ENCODE assay signal across 1 cellular context in the genomic region with DNA sequence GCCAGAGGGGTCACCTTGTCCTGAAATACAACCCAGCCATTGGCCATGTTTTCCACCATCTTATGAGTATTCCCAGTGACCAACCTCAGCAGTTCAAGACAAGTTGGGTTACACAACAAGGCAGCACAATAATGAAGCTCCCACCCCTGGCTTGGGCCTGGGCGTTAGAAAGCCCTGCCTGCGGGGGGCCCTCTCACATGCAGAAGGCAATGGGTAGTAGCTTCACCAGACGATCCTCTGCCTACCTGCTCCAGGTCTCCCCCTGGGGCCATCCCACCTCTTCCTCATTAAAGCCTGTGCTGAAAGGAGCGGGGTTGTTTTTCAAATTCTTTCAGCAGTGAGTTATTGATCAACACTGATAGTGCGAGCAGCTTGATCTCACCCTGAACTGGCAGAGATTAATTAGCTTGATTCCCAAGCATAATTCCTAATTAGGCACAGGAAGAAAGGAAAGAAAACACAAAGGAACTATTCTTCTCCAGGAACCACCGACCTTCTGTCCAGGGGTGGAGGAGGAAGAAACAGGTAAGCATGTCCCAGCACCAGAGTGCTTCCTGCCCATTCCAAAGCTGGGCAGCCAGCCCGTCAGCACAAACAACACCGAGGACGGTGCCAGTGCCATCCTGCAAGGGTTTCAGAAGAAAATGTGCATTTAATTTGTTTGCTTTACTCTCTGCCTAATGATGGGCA.
TF ChIP-seq lines count a peak whose summit lies in the region.

No MANE protein-coding gene starts in this region.

TF ChIP-seq in HepG2, 621 proteins besides CTCF, POLR2A, EP300 and RAD21:
- TF ChIP-seq ZNF672 (CRISPR knock-in tag; IDR thresholded peaks at IDR 0.05) (no peak), ZNF777 (CRISPR knock-in tag; IDR thresholded peaks at IDR 0.05) (no peak), SNAPC2 (CRISPR knock-in tag; IDR thresholded peaks at IDR 0.05) (no peak), TCF7L2 (IDR thresholded peaks at IDR 0.05; ENCODE audit: low read depth, low read length) (no peak), ZBTB46 (CRISPR knock-in tag; IDR thresholded peaks at IDR 0.05; ENCODE audit: borderline replicate concordance) (no peak), BORCS8-MEF2B (CRISPR knock-in tag; IDR thresholded peaks at IDR 0.05) (no peak), KLF15 (CRISPR knock-in tag; IDR thresholded peaks at IDR 0.05; ENCODE audit: borderline replicate concordance) (no peak), MAFF (IDR thresholded peaks at IDR 0.05; ENCODE audit: low read depth, low read length) (no peak), MYPOP (CRISPR knock-in tag; IDR thresholded peaks at IDR 0.05) (no peak), NCOA1 (CRISPR knock-in tag; IDR thresholded peaks at IDR 0.05) (no peak), NKX3-1 (CRISPR knock-in tag; IDR thresholded peaks at IDR 0.05) (no peak), TFE3 (CRISPR knock-in tag; IDR thresholded peaks at IDR 0.05) (no peak), ARID2 (CRISPR knock-in tag; IDR thresholded peaks at IDR 0.05; ENCODE audit: borderline replicate concordance) (no peak), ZNF704 (CRISPR knock-in tag; IDR thresholded peaks at IDR 0.05; ENCODE audit: borderline replicate concordance) (no peak), RAD51 (IDR thresholded peaks at IDR 0.05; ENCODE audit: borderline replicate concordance) (no peak), ZMYM4 (CRISPR knock-in tag; IDR thresholded peaks at IDR 0.05) (no peak)
- TF ChIP-seq, protein P1, sequence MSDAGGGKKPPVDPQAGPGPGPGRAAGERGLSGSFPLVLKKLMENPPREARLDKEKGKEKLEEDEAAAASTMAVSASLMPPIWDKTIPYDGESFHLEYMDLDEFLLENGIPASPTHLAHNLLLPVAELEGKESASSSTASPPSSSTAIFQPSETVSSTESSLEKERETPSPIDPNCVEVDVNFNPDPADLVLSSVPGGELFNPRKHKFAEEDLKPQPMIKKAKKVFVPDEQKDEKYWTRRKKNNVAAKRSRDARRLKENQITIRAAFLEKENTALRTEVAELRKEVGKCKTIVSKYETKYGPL (CRISPR knock-in tag; IDR thresholded peaks at IDR 0.05), result no peak
- TF ChIP-seq, protein P2, sequence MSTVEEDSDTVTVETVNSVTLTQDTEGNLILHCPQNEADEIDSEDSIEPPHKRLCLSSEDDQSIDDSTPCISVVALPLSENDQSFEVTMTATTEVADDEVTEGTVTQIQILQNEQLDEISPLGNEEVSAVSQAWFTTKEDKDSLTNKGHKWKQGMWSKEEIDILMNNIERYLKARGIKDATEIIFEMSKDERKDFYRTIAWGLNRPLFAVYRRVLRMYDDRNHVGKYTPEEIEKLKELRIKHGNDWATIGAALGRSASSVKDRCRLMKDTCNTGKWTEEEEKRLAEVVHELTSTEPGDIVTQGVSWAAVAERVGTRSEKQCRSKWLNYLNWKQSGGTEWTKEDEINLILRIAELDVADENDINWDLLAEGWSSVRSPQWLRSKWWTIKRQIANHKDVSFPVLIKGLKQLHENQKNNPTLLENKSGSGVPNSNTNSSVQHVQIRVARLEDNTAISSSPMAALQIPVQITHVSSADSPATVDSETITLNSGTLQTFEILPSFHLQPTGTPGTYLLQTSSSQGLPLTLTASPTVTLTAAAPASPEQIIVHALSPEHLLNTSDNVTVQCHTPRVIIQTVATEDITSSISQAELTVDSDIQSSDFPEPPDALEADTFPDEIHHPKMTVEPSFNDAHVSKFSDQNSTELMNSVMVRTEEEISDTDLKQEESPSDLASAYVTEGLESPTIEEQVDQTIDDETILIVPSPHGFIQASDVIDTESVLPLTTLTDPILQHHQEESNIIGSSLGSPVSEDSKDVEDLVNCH (CRISPR knock-in tag; IDR thresholded peaks at IDR 0.05), result no peak
- TF ChIP-seq, protein P3, sequence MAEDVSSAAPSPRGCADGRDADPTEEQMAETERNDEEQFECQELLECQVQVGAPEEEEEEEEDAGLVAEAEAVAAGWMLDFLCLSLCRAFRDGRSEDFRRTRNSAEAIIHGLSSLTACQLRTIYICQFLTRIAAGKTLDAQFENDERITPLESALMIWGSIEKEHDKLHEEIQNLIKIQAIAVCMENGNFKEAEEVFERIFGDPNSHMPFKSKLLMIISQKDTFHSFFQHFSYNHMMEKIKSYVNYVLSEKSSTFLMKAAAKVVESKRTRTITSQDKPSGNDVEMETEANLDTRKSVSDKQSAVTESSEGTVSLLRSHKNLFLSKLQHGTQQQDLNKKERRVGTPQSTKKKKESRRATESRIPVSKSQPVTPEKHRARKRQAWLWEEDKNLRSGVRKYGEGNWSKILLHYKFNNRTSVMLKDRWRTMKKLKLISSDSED (CRISPR knock-in tag; IDR thresholded peaks at IDR 0.05), result no peak
